ENCODE assay signal across 7 cellular contexts in the genomic region with DNA sequence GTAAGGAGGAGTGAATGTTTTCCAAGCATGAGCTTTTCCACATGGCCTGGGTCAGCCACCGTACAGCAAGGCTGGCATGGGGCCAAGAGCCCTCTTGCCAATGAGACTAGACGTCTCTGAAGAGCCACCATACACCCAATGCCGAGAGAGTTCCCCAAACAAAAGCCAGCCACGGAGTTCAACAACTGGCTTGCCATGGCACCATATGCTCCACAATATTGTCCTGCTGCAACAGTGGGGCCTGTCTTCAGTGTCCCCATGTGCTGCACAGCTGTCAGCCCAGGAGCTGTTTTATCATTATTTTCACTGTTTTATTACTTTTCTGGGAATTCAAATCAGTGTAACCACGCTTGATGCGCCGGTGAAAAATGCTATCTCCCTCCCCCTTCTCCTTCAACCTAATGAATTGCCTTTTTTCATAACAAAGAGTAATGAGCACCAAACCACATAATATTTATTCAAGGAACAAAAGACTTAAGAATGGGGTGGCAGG. TPM values are rescaled to one million over a fixed set of nuclear protein-coding genes. Genes with fewer than 3 reads are reported as not detected.
DNase-seq lines count a peak whose midpoint lies in the region; ATAC-seq and TF ChIP-seq lines count a peak whose summit lies in the region.

No MANE protein-coding gene starts in this region.

- POLR2A ChIA-PET in Panc1 (lab: Charles Lee): interaction anchor here (0.7 kb wide), 1 partner anchor 38 kb away, joined by 4 read pairs; no protein-coding TSS in a partner anchor

- H3K27ac ChIP-seq in Panc1 (ENCODE audit: low read length) (peak overlapping the region; percentile 84), transverse colon (no peak overlapping the region)

- TF ChIP-seq CTCF in Panc1 (IDR thresholded peaks at IDR 0.05) (no peak), transverse colon (IDR thresholded peaks at IDR 0.05) (no peak)

- peak overlapping the region in 1 of 2 experiments; percentile 22; a peak in 2 of 4 replicates for H3K4me3 ChIP-seq in Panc1 (ENCODE audit: low read depth in 2 of 2, low read length in 2 of 2)
- H3K4me3 ChIP-seq in transverse colon: no peak overlapping the region

- in situ Hi-C loops in Panc1 (cut with HindIII; ENCODE audit: low pct_unique_long_range_greater_than_20kb, low sequenced_read_pairs) (no loop called here), transverse colon (cut with MboI; ENCODE audit: low pct_ligation_motif_present in 1 of 4, low pct_unique_long_range_greater_than_20kb in 1 of 4, low sequenced_read_pairs in 3 of 4) (no loop called here)

- H3K27me3 ChIP-seq in Panc1 (ENCODE audit: control insufficient read depth, insufficient read depth, low read length): no peaks in the 10 kb centered on the region
- H3K27me3 ChIP-seq in transverse colon: no peaks in the 10 kb centered on the region

- no peak for TF ChIP-seq EP300 in transverse colon (IDR thresholded peaks at IDR 0.05; ENCODE audit: low read depth)

- H3K36me3 ChIP-seq in Panc1 (ENCODE audit: control insufficient read depth, insufficient read depth, low read length) (no peaks in the 10 kb centered on the region), transverse colon (no peaks in the 10 kb centered on the region)

- CTCF ChIA-PET in Panc1 (lab: Charles Lee): no interaction called here

- no TSS peak for BruUV-seq in Panc1 (replicated peaks; lab: Mats Ljungman, UMichigan)

- H3K4me1 ChIP-seq in Panc1 (ENCODE audit: control insufficient read depth, insufficient read depth, low read length) (peaks cover 62% of the 10 kb centered on the region), transverse colon (peaks cover 6 to 39% (median 11%) of the 10 kb centered on the region in 4 donors)

- TF ChIP-seq POLR2A in transverse colon (IDR thresholded peaks at IDR 0.05): no peak

- H3K9me3 ChIP-seq in Panc1 (ENCODE audit: control insufficient read depth, insufficient read depth, low read depth, low read length) (no peaks in the 10 kb centered on the region), transverse colon (no peaks in the 10 kb centered on the region)

- DNase-seq in NCI-H1105 treated with DMSO at 0.1 percent for 48 hours (lab: John Stamatoyannopoulos, UW) (peak; percentile 77), Panc1 (ENCODE audit: low read depth, low spot score) (no peak), left cardiac atrium (peak; percentile 72), transverse colon (peak; percentile 15)
- no peak for DNase-seq in stimulated activated CD4-positive, alpha-beta T cell treated with anti-CD3 and anti-CD28 coated beads, Interleukin-2, amount 100 ng/mL, for 48 hours
- DNase-seq in activated naive CD4-positive, alpha-beta T cell (lab: John Stamatoyannopoulos, UW): no peak
- DNase-seq in activated T-cell treated with anti-CD3 and anti-CD28 coated beads, Interleukin-2, amount 50 U/mL, for 48 hours: no peak

- 73 to 84% methylated on average over 4 to 7 of the region's 7 CpGs for WGBS in transverse colon (ENCODE audit: low coverage in 1 of 2), 2 donors

- ATAC-seq in Panc1: peak; percentile 67
- peak; percentile 76 to 87 for ATAC-seq in left cardiac atrium

- intact Hi-C loops in Panc1 (cut with micrococcal nuclease; ENCODE audit: unreplicated experiment) (no loop called here), left cardiac atrium (cut with DNase I) (no loop called here), transverse colon (cut with DNase I; ENCODE audit: low total_unique reads) (no loop called here)

RNA-seq across cellular contexts. Expression of a gene that starts 18.4 kb away (rescaled TPM):
- total RNA-seq in Panc1 (2021; ENCODE audit: unreplicated experiment) (7.7 TPM), left cardiac atrium (1 to 10 TPM; 2.6 to 3.0 TPM), transverse colon (10 to 100 TPM; 16.1 to 40.0 (median 18.1) TPM)
- polyA plus RNA-seq in Panc1 (2012; ENCODE audit: insufficient read length): 7.1 TPM

Comparison
In these comparisons a context has a peak if more than half of its experiments do, and no peak if none do; other contexts are left out.
1. DNase-seq: peak in NCI-H1105 treated with DMSO at 0.1 percent for 48 hours (single experiment), left cardiac atrium (single experiment) and transverse colon (single experiment); none in Panc1 (single experiment), stimulated activated CD4-positive, alpha-beta T cell treated with anti-CD3 and anti-CD28 coated beads, Interleukin-2, amount 100 ng/mL, for 48 hours (0 of 2), activated naive CD4-positive, alpha-beta T cell (0 of 4) and activated T-cell treated with anti-CD3 and anti-CD28 coated beads, Interleukin-2, amount 50 U/mL, for 48 hours (0 of 2).